Comparison of ENCODE assay signal across 8 cellular contexts in genomic region chr17:2083613-2084128, GRCh38. TPM values are rescaled to one million over a fixed set of nuclear protein-coding genes. Genes with fewer than 3 reads are reported as not detected.
DNase-seq lines count a peak whose midpoint lies in the region; ATAC-seq lines count a peak whose summit lies in the region.

No MANE protein-coding gene starts in this region.

- no peak overlapping the region for H3K4me3 Mint-ChIP-seq in activated T-helper 2 cell treated with anti-CD3 and anti-CD28 coated beads, Interferon-gamma antibody, Interleukin-2, Interleukin-4, amounts not matched to agents 10 μg/mL and 5 μg/mL and 100 μg/mL, durations not matched to agents 14 hours and 24 hours and 36 hours (ENCODE audit: low read depth)

- no peaks in the 10 kb centered on the region for H4K20me1 ChIP-seq in BLaER1

- peaks cover 73% of the 10 kb centered on the region for H3K4me1 Mint-ChIP-seq in activated T-helper 2 cell treated with anti-CD3 and anti-CD28 coated beads, Interferon-gamma antibody, Interleukin-2, Interleukin-4, amounts not matched to agents 10 μg/mL and 5 μg/mL and 100 μg/mL, durations not matched to agents 14 hours and 24 hours and 36 hours (ENCODE audit: low read depth)

- peak overlapping the region; percentile 91 for H4K91ac ChIP-seq in mesenchymal stem cell (ENCODE audit: low read length)

- peak overlapping the region; percentile 29 for H2BK15ac ChIP-seq in mesenchymal stem cell (ENCODE audit: low read depth, poor library complexity, severe bottlenecking)

- peaks cover 61% of the 10 kb centered on the region for H3K36me3 Mint-ChIP-seq in activated T-helper 2 cell treated with anti-CD3 and anti-CD28 coated beads, Interferon-gamma antibody, Interleukin-2, Interleukin-4, amounts not matched to agents 10 μg/mL and 5 μg/mL and 100 μg/mL, durations not matched to agents 14 hours and 24 hours and 36 hours (ENCODE audit: low read depth)

- DNase-seq in activated T-helper 2 cell treated with anti-CD3 and anti-CD28 coated beads, Interferon-gamma antibody, Interleukin-2, Interleukin-4, amounts not matched to agents 10 μg/mL and 5 μg/mL and 100 μg/mL, durations not matched to agents 14 hours and 24 hours and 36 hours (ENCODE audit: low spot score): no peak
- DNase-seq in mesenchymal stem cell (peak; percentile 63), aorta (no peak), NCI-H128 (lab: John Stamatoyannopoulos, UW; ENCODE audit: unreplicated experiment) (no peak), NCI-H510A treated with DMSO at 0.1 percent for 48 hours (lab: John Stamatoyannopoulos, UW) (no peak)
- DNase-seq in activated CD4-positive, alpha-beta T cell treated with anti-CD3 and anti-CD28 coated beads for 1 hour: no peak

- peak overlapping the region; percentile 97 for H3K4me2 ChIP-seq in BLaER1
- H3K4me2 ChIP-seq in mesenchymal stem cell (ENCODE audit: low read length, poor library complexity, severe bottlenecking): no peak overlapping the region

- H3K36me3 ChIP-seq in BLaER1 (peaks cover 61% of the 10 kb centered on the region), mesenchymal stem cell (ENCODE audit: control insufficient read depth in 1 of 2, insufficient read depth in 2 of 2, low read depth in 1 of 2, low read length in 2 of 2) (peaks cover 36 to 39% of the 10 kb centered on the region in 2 experiments), aorta (ENCODE audit: control insufficient read depth in 1 of 2, insufficient read depth in 2 of 2, low read length in 1 of 2) (peaks cover 0 to 5% of the 10 kb centered on the region in 2 donors)

- H3K9me3 ChIP-seq in BLaER1 (no peaks in the 10 kb centered on the region), mesenchymal stem cell (ENCODE audit: control insufficient read depth, low read length) (no peaks in the 10 kb centered on the region), aorta (ENCODE audit: control insufficient read depth, low read length) (no peaks in the 10 kb centered on the region)

- no peaks in the 10 kb centered on the region for H3K27me3 Mint-ChIP-seq in activated T-helper 2 cell treated with anti-CD3 and anti-CD28 coated beads, Interferon-gamma antibody, Interleukin-2, Interleukin-4, amounts not matched to agents 10 μg/mL and 5 μg/mL and 100 μg/mL, durations not matched to agents 14 hours and 24 hours and 36 hours (ENCODE audit: low read depth)

- H2BK5ac ChIP-seq in mesenchymal stem cell (ENCODE audit: low read depth, low read length, poor library complexity, severe bottlenecking): no peak overlapping the region

- peak overlapping the region; percentile 67 for H3K27ac Mint-ChIP-seq in activated T-helper 2 cell treated with anti-CD3 and anti-CD28 coated beads, Interferon-gamma antibody, Interleukin-2, Interleukin-4, amounts not matched to agents 10 μg/mL and 5 μg/mL and 100 μg/mL, durations not matched to agents 14 hours and 24 hours and 36 hours

- H2AK5ac ChIP-seq in mesenchymal stem cell (ENCODE audit: low read length, severe bottlenecking): peak overlapping the region; percentile 67

- H3K18ac ChIP-seq in mesenchymal stem cell (ENCODE audit: low read depth in 1 of 2, low read length in 2 of 2): peak overlapping the region; percentile 81 to 87

- no peaks in the 10 kb centered on the region for H3K9me3 Mint-ChIP-seq in activated T-helper 2 cell treated with anti-CD3 and anti-CD28 coated beads, Interferon-gamma antibody, Interleukin-2, Interleukin-4, amounts not matched to agents 10 μg/mL and 5 μg/mL and 100 μg/mL, durations not matched to agents 14 hours and 24 hours and 36 hours

- WGBS in mesenchymal stem cell: 41% methylated on average over 7 of the region's 7 CpGs
- WGBS in aorta, 2 donors: 70 to 71% methylated on average over 7 of the region's 7 CpGs

- H3K4ac ChIP-seq in mesenchymal stem cell (ENCODE audit: low read depth in 1 of 2, low read length in 2 of 2): peak overlapping the region; percentile 49 to 83

- peak overlapping the region; percentile 78 for H2BK120ac ChIP-seq in mesenchymal stem cell (ENCODE audit: low read depth, low read length)

- H3K23ac ChIP-seq in mesenchymal stem cell (ENCODE audit: low read length in 2 of 2): no peak overlapping the region

- H3K4me1 ChIP-seq in BLaER1: peaks cover 55% of the 10 kb centered on the region
- H3K4me1 ChIP-seq in mesenchymal stem cell (ENCODE audit: control insufficient read depth, insufficient read depth, low read depth, low read length): peaks cover 54% of the 10 kb centered on the region
- no peaks in the 10 kb centered on the region for H3K4me1 ChIP-seq in aorta (ENCODE audit: control insufficient read depth in 1 of 2, insufficient read depth in 2 of 2, low read length in 2 of 2)

- peak overlapping the region; percentile 86 to 98 for H2BK12ac ChIP-seq in mesenchymal stem cell (ENCODE audit: low read length in 2 of 2)

- peak overlapping the region; percentile 64 for H3K9ac ChIP-seq in BLaER1
- peak overlapping the region; percentile 52 for H3K9ac ChIP-seq in mesenchymal stem cell (ENCODE audit: low read length)

- no peak overlapping the region for H2AFZ ChIP-seq in mesenchymal stem cell (ENCODE audit: low read depth, low read length)

- ATAC-seq in HG02678 (IDR thresholded peaks at IDR 0.05; ENCODE audit: unreplicated experiment) (peak; percentile 35), aorta (ENCODE audit: low FRiP score) (peak; percentile 9)

- no peak overlapping the region for H3K4me3 ChIP-seq in BLaER1
- H3K4me3 ChIP-seq in mesenchymal stem cell (ENCODE audit: insufficient read depth in 1 of 2, low read depth in 1 of 2, low read length in 2 of 2): no peak overlapping the region
- no peak overlapping the region for H3K4me3 ChIP-seq in aorta (ENCODE audit: low read length in 2 of 2)

- intact Hi-C loops in activated T-helper 2 cell treated with anti-CD3 and anti-CD28 coated beads, Interferon-gamma antibody, Interleukin-2, Interleukin-4, amounts not matched to agents 10 μg/mL and 5 μg/mL and 100 μg/mL, durations not matched to agents 14 hours and 24 hours and 36 hours (cut with micrococcal nuclease): loop anchor here (10.0 kb wide), 1 partner anchor 51 kb away; no protein-coding TSS in a partner anchor
- intact Hi-C loops in aorta (cut with DNase I): no loop called here

- peaks cover 23% of the 10 kb centered on the region for H3K79me1 ChIP-seq in mesenchymal stem cell (replicated peaks; ENCODE audit: low read length, poor library complexity, severe bottlenecking)

- H3K27me3 ChIP-seq in BLaER1: no peaks in the 10 kb centered on the region
- no peaks in the 10 kb centered on the region for H3K27me3 ChIP-seq in mesenchymal stem cell (ENCODE audit: control insufficient read depth in 1 of 2, insufficient read depth in 1 of 2, low read length in 2 of 2)
- no peaks in the 10 kb centered on the region for H3K27me3 ChIP-seq in aorta (ENCODE audit: control insufficient read depth in 1 of 2, insufficient read depth in 2 of 2, low read length in 1 of 2)

- H3K14ac ChIP-seq in mesenchymal stem cell (ENCODE audit: low read length in 2 of 2): peak overlapping the region in 1 of 2 experiments; percentile 84

- peak overlapping the region; percentile 91 for H3K27ac ChIP-seq in BLaER1
- H3K27ac ChIP-seq in mesenchymal stem cell (ENCODE audit: low read length, poor library complexity, severe bottlenecking): no peak overlapping the region
- H3K27ac ChIP-seq in aorta (ENCODE audit: low read depth in 1 of 2, low read length in 2 of 2): no peak overlapping the region

- peak overlapping the region; percentile 86 for H4K8ac ChIP-seq in mesenchymal stem cell (ENCODE audit: low read length)

RNA-seq across cellular contexts. Expression of gene HIC1, which starts 28.8 kb away (rescaled TPM):
- total RNA-seq in activated T-helper 2 cell treated with anti-CD3 and anti-CD28 coated beads, Interferon-gamma antibody, Interleukin-2, Interleukin-4, amounts not matched to agents 10 μg/mL and 5 μg/mL and 100 μg/mL, durations not matched to agents 14 hours and 24 hours and 36 hours: 42.6 and 43.5 TPM in 2 replicates
- polyA plus RNA-seq in mesenchymal stem cell (2013, experiment 1 of 2): 25.3 TPM
- polyA plus RNA-seq in mesenchymal stem cell (2013, experiment 2 of 2): 23.9 TPM
- 10 to 100 TPM; 27.2 to 69.2 TPM for total RNA-seq in aorta
- polyA plus RNA-seq in aorta: 1 to 10 TPM; 1.1 to 2.1 TPM

RNA-seq across cellular contexts. Expression of gene OVCA2, which starts 41.8 kb away (rescaled TPM):
- total RNA-seq in activated T-helper 2 cell treated with anti-CD3 and anti-CD28 coated beads, Interferon-gamma antibody, Interleukin-2, Interleukin-4, amounts not matched to agents 10 μg/mL and 5 μg/mL and 100 μg/mL, durations not matched to agents 14 hours and 24 hours and 36 hours: 29.9 and 35.8 TPM in 2 replicates
- polyA plus RNA-seq in mesenchymal stem cell (2013, experiment 1 of 2): 72.1 TPM
- 72.9 TPM for polyA plus RNA-seq in mesenchymal stem cell (2013, experiment 2 of 2)
- total RNA-seq in aorta: 10 to 100 TPM; 14.2 to 19.8 TPM
- polyA plus RNA-seq in aorta: 10 to 100 TPM; 20.3 to 54.0 TPM

RNA-seq across cellular contexts. Expression of gene DPH1, which starts 53.7 kb away (rescaled TPM):
- 43.4 and 47.5 TPM in 2 replicates for total RNA-seq in activated T-helper 2 cell treated with anti-CD3 and anti-CD28 coated beads, Interferon-gamma antibody, Interleukin-2, Interleukin-4, amounts not matched to agents 10 μg/mL and 5 μg/mL and 100 μg/mL, durations not matched to agents 14 hours and 24 hours and 36 hours
- polyA plus RNA-seq in mesenchymal stem cell (2013, experiment 1 of 2): 24.6 TPM
- polyA plus RNA-seq in mesenchymal stem cell (2013, experiment 2 of 2): 23.7 TPM
- total RNA-seq in aorta: 10 to 100 TPM; 26.1 to 38.8 TPM
- polyA plus RNA-seq in aorta: 10 to 100 TPM in 1 of 2 donors, 1 to 10 TPM in 1; 6.3 to 62.9 TPM

RNA-seq across cellular contexts. Expression of gene RTN4RL1, which starts 58.5 kb away (rescaled TPM):
- total RNA-seq in activated T-helper 2 cell treated with anti-CD3 and anti-CD28 coated beads, Interferon-gamma antibody, Interleukin-2, Interleukin-4, amounts not matched to agents 10 μg/mL and 5 μg/mL and 100 μg/mL, durations not matched to agents 14 hours and 24 hours and 36 hours: 0.25 and 0.51 TPM in 2 replicates
- 0.10 TPM for polyA plus RNA-seq in mesenchymal stem cell (2013, experiment 1 of 2)
- polyA plus RNA-seq in mesenchymal stem cell (2013, experiment 2 of 2): 0.04 TPM
- 1 to 10 TPM; 2.6 to 5.2 TPM for total RNA-seq in aorta
- 1 to 10 TPM in 1 of 2 donors, under 1 TPM in 1; 0.25 to 1.8 TPM for polyA plus RNA-seq in aorta
